28 cellular contexts compared by ENCODE assay signal in the genomic region with DNA sequence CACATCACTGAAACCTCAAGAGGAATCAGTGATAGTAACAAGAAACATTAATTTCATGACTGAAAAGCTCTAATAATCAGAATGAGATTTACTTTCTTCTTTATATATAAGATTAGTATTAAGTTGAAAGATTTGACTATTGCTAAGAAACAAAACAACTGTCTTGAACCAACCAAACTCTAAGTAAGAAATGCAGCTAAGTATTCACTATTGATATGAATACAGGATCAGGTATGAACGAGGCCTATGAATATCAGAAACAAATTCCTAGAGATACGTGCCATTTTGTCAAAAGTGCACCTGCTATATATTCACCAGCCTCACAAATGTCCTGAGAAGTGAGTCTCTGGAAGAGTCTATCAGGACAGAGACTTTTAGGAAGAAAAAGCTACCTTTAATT.
"Had no signal": no experiment of that assay in that cellular context is flagged by ENCODE, and none has a peak within 500 bp of the region (broad histone marks: within the 10 kb centered on the region; RNA-seq: fewer than 3 reads in every experiment).

No MANE protein-coding gene starts in this region.

- H3K27ac ChIP-seq: brain microvascular endothelial cell, esophagus squamous epithelium had no signal

- FAIRE-seq: astrocyte, colon, frontal cortex had no signal

- H3K27me3 ChIP-seq: brain microvascular endothelial cell, esophagus squamous epithelium had no signal

- H3K9me3 Mint-ChIP-seq: activated CD4-positive, alpha-beta memory T cell treated with anti-CD3 and anti-CD28 coated beads for 36 hours; activated CD4-positive, alpha-beta T cell treated with anti-CD3 and anti-CD28 coated beads, Interleukin-2, amount 10 ng/mL, durations not matched to agents 24 days and 14 days; activated T-helper 2 cell treated with anti-CD3 and anti-CD28 coated beads, Interferon-gamma antibody, Interleukin-2, Interleukin-4, amounts not matched to agents 10 μg/mL and 5 μg/mL and 100 μg/mL, durations not matched to agents 14 hours and 24 hours and 36 hours; effector memory CD8-positive, alpha-beta T cell had no signal

- DNase-seq: activated CD4-positive, alpha-beta memory T cell treated with anti-CD3 and anti-CD28 coated beads for 36 hours; activated CD4-positive, alpha-beta T cell treated with anti-CD3 and anti-CD28 coated beads for 36 hours; activated CD4-positive, alpha-beta T cell treated with anti-CD3 and anti-CD28 coated beads, Interleukin-2, amount 10 ng/mL, durations not matched to agents 24 days and 14 days; activated CD4-positive, CD25-positive, alpha-beta regulatory T cell; activated CD4-positive, CD25-positive, alpha-beta regulatory T cell treated with anti-CD3 and anti-CD28 coated beads, Interleukin-2, amount 50 U/mL, for 72 hours; activated CD8-positive, alpha-beta memory T cell treated with anti-CD3 and anti-CD28 coated beads, Interleukin-2, amount 10 ng/mL, durations not matched to agents 7 days and 5 days; activated CD8-positive, alpha-beta memory T cell treated with anti-CD3 and anti-CD28 coated beads, Interleukin-2, amount 50 U/mL, for 4 hours; activated CD8-positive, alpha-beta T cell treated with anti-CD3 and anti-CD28 coated beads, Interleukin-2, amount 10 ng/mL, durations not matched to agents 7 days and 5 days; activated effector memory CD4-positive, alpha-beta T cell treated with anti-CD3 and anti-CD28 coated beads, Interleukin-2, amount 50 U/mL, for 16 hours; activated naive CD4-positive, alpha-beta T cell treated with anti-CD3 and anti-CD28 coated beads, Interleukin-2, amount 50 U/mL, for 16 hours; activated T-cell treated with anti-CD3 and anti-CD28 coated beads, Interleukin-2, amount 50 U/mL, for 1 hour; amniotic stem cell; anterior cingulate cortex; brain microvascular endothelial cell; caudate nucleus; cortex of kidney; dermis blood vessel endothelial cell; effector CD4-positive, alpha-beta T cell; effector memory CD8-positive, alpha-beta T cell; esophagus squamous epithelium; head of caudate nucleus; hippocampal formation; T-helper 2 cell had no signal

- H3K36me3 ChIP-seq: brain microvascular endothelial cell, esophagus squamous epithelium had no signal

- H3K4me3 Mint-ChIP-seq: activated CD4-positive, alpha-beta memory T cell treated with anti-CD3 and anti-CD28 coated beads for 36 hours; activated CD4-positive, alpha-beta T cell treated with anti-CD3 and anti-CD28 coated beads for 36 hours; activated CD4-positive, alpha-beta T cell treated with anti-CD3 and anti-CD28 coated beads, Interleukin-2, amount 10 ng/mL, durations not matched to agents 24 days and 14 days; activated CD8-positive, alpha-beta memory T cell treated with anti-CD3 and anti-CD28 coated beads, Interleukin-2, amount 10 ng/mL, durations not matched to agents 7 days and 5 days; activated CD8-positive, alpha-beta T cell treated with anti-CD3 and anti-CD28 coated beads, Interleukin-2, amount 10 ng/mL, durations not matched to agents 7 days and 5 days; activated naive CD8-positive, alpha-beta T cell; effector memory CD8-positive, alpha-beta T cell had no signal

- H3K27ac Mint-ChIP-seq: activated CD4-positive, alpha-beta memory T cell treated with anti-CD3 and anti-CD28 coated beads for 36 hours; activated CD4-positive, alpha-beta T cell treated with anti-CD3 and anti-CD28 coated beads, Interleukin-2, amount 10 ng/mL, durations not matched to agents 24 days and 14 days; activated CD8-positive, alpha-beta memory T cell treated with anti-CD3 and anti-CD28 coated beads, Interleukin-2, amount 10 ng/mL, durations not matched to agents 7 days and 5 days; activated CD8-positive, alpha-beta T cell treated with anti-CD3 and anti-CD28 coated beads, Interleukin-2, amount 10 ng/mL, durations not matched to agents 7 days and 5 days; activated naive CD8-positive, alpha-beta T cell; activated T-helper 2 cell treated with anti-CD3 and anti-CD28 coated beads, Interferon-gamma antibody, Interleukin-2, Interleukin-4, amounts not matched to agents 10 μg/mL and 5 μg/mL and 100 μg/mL, durations not matched to agents 14 hours and 24 hours and 36 hours; effector memory CD8-positive, alpha-beta T cell had no signal

- H3K9me3 ChIP-seq: esophagus squamous epithelium had no signal

- H3K4me3 ChIP-seq: esophagus squamous epithelium had no signal

- ATAC-seq: activated CD8-positive, alpha-beta memory T cell treated with anti-CD3 and anti-CD28 coated beads, Interleukin-2, amount 10 ng/mL, durations not matched to agents 7 days and 5 days; activated CD8-positive, alpha-beta T cell treated with anti-CD3 and anti-CD28 coated beads, Interleukin-2, amount 10 ng/mL, durations not matched to agents 7 days and 5 days; effector memory CD8-positive, alpha-beta T cell had no signal

- H3K27me3 Mint-ChIP-seq: activated CD4-positive, alpha-beta memory T cell treated with anti-CD3 and anti-CD28 coated beads for 36 hours; activated CD4-positive, alpha-beta T cell treated with anti-CD3 and anti-CD28 coated beads for 36 hours; activated CD4-positive, alpha-beta T cell treated with anti-CD3 and anti-CD28 coated beads, Interleukin-2, amount 10 ng/mL, durations not matched to agents 24 days and 14 days; activated CD8-positive, alpha-beta memory T cell treated with anti-CD3 and anti-CD28 coated beads, Interleukin-2, amount 10 ng/mL, durations not matched to agents 7 days and 5 days; activated naive CD8-positive, alpha-beta T cell; effector memory CD8-positive, alpha-beta T cell had no signal
